1 cellular context compared by ENCODE assay signal in the genomic region with DNA sequence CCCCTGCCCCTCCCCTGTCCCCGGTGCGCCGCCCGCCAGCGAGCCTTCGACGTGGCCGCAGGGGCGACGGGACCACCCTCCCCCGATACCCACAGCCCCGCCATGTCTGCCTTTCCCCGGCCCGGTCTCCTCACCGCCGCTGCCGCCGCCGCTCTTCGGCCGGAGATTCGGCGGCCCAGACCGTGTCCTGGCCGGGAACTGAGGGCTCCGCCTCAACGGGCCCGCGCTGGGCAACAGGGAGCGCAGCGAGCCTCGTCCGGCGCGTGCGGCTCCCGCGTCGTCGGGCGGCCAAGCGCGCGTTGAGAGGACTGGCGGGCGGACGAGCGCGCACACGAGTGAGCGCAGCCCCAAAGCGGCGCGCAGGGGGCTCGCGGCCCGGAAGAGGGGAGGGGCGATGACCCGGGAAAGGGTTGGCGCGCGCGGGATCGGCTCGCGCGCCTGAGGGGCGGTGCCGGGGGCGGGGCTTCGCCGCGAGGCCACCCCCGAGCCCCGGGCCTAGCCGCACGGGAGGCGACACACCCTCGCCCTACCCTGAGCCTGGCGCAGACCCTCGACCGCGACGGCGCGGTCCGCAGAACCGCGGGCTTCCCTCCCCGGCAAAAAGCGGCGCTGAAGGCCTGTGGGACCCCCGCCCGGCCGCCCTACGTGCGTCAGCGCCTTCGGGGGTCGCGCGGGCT.
TF ChIP-seq lines count a peak whose summit lies in the region.

A gene with protein sequence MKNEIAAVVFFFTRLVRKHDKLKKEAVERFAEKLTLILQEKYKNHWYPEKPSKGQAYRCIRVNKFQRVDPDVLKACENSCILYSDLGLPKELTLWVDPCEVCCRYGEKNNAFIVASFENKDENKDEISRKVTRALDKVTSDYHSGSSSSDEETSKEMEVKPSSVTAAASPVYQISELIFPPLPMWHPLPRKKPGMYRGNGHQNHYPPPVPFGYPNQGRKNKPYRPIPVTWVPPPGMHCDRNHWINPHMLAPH (minus strand): TSS at position 337 of the 677 bp plus-strand sequence. CDS start 3,757 bp downstream, outside the sequence.

TF ChIP-seq in K562, 482 proteins besides CTCF, POLR2A, EP300 and RAD21 (continued from another document and continues in another):
- TF ChIP-seq, protein P1, sequence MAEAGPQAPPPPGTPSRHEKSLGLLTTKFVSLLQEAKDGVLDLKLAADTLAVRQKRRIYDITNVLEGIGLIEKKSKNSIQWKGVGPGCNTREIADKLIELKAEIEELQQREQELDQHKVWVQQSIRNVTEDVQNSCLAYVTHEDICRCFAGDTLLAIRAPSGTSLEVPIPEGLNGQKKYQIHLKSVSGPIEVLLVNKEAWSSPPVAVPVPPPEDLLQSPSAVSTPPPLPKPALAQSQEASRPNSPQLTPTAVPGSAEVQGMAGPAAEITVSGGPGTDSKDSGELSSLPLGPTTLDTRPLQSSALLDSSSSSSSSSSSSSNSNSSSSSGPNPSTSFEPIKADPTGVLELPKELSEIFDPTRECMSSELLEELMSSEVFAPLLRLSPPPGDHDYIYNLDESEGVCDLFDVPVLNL (CRISPR knock-in tag; IDR thresholded peaks at IDR 0.05; ENCODE audit: low read depth) = peak; percentile 12; the same call in 1 of the 2 replicates
- no peak for TF ChIP-seq SMARCB1 (IDR thresholded peaks at IDR 0.05; ENCODE audit: insufficient read length, low read depth)
- TF ChIP-seq SETDB1 (IDR thresholded peaks at IDR 0.05; ENCODE audit: low read length) = no peak
- TF ChIP-seq, protein P2, sequence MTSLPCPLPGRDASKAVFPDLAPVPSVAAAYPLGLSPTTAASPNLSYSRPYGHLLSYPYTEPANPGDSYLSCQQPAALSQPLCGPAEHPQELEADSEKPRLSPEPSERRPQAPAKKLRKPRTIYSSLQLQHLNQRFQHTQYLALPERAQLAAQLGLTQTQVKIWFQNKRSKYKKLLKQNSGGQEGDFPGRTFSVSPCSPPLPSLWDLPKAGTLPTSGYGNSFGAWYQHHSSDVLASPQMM (CRISPR knock-in tag; IDR thresholded peaks at IDR 0.05) = no peak
- TF ChIP-seq CBX1 (IDR thresholded peaks at IDR 0.05; ENCODE audit: low read depth) = peak; percentile 88
- TF ChIP-seq, protein P3, sequence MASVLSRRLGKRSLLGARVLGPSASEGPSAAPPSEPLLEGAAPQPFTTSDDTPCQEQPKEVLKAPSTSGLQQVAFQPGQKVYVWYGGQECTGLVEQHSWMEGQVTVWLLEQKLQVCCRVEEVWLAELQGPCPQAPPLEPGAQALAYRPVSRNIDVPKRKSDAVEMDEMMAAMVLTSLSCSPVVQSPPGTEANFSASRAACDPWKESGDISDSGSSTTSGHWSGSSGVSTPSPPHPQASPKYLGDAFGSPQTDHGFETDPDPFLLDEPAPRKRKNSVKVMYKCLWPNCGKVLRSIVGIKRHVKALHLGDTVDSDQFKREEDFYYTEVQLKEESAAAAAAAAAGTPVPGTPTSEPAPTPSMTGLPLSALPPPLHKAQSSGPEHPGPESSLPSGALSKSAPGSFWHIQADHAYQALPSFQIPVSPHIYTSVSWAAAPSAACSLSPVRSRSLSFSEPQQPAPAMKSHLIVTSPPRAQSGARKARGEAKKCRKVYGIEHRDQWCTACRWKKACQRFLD (CRISPR knock-in tag; IDR thresholded peaks at IDR 0.05) = no peak
- TF ChIP-seq, protein P4, sequence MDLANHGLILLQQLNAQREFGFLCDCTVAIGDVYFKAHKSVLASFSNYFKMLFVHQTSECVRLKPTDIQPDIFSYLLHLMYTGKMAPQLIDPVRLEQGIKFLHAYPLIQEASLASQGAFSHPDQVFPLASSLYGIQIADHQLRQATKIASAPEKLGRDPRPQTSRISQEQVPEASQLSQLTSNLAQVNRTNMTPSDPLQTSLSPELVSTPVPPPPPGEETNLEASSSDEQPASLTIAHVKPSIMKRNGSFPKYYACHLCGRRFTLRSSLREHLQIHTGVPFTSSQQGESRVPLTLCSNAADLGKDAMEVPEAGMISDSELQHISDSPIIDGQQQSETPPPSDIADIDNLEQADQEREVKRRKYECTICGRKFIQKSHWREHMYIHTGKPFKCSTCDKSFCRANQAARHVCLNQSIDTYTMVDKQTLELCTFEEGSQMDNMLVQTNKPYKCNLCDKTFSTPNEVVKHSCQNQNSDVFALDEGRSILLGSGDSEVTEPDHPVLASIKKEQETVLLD (IDR thresholded peaks at IDR 0.05) = no peak
- TF ChIP-seq NELFE (IDR thresholded peaks at IDR 0.05; ENCODE audit: insufficient read depth, insufficient read length) = no peak
- no peak for TF ChIP-seq HDAC3 (IDR thresholded peaks at IDR 0.05; ENCODE audit: borderline replicate concordance, partially characterized antibody)
- TF ChIP-seq ZNF3 (CRISPR knock-in tag; IDR thresholded peaks at IDR 0.05) = no peak
- no peak for TF ChIP-seq ZNF23 (CRISPR knock-in tag; IDR thresholded peaks at IDR 0.05)
- TF ChIP-seq, protein P5, sequence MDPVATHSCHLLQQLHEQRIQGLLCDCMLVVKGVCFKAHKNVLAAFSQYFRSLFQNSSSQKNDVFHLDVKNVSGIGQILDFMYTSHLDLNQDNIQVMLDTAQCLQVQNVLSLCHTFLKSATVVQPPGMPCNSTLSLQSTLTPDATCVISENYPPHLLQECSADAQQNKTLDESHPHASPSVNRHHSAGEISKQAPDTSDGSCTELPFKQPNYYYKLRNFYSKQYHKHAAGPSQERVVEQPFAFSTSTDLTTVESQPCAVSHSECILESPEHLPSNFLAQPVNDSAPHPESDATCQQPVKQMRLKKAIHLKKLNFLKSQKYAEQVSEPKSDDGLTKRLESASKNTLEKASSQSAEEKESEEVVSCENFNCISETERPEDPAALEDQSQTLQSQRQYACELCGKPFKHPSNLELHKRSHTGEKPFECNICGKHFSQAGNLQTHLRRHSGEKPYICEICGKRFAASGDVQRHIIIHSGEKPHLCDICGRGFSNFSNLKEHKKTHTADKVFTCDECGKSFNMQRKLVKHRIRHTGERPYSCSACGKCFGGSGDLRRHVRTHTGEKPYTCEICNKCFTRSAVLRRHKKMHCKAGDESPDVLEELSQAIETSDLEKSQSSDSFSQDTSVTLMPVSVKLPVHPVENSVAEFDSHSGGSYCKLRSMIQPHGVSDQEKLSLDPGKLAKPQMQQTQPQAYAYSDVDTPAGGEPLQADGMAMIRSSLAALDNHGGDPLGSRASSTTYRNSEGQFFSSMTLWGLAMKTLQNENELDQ (CRISPR knock-in tag; IDR thresholded peaks at IDR 0.05; ENCODE audit: borderline replicate concordance) = no peak
- peak; percentile 72 for TF ChIP-seq MYC (IDR thresholded peaks at IDR 0.05; ENCODE audit: low read depth, low read length)
- no peak for TF ChIP-seq MYC (CRISPR knock-in tag; IDR thresholded peaks at IDR 0.05; ENCODE audit: borderline replicate concordance, low read depth)
- no peak for TF ChIP-seq CBFB (CRISPR knock-in tag; IDR thresholded peaks at IDR 0.05)
- no peak for TF ChIP-seq ZNF830 (CRISPR knock-in tag; IDR thresholded peaks at IDR 0.05)
- TF ChIP-seq L3MBTL2 (IDR thresholded peaks at IDR 0.05) = peak; percentile 91
- peak; percentile 54 for TF ChIP-seq POLR2B (IDR thresholded peaks at IDR 0.05; ENCODE audit: low read depth, partially characterized antibody)
- TF ChIP-seq, protein P6, sequence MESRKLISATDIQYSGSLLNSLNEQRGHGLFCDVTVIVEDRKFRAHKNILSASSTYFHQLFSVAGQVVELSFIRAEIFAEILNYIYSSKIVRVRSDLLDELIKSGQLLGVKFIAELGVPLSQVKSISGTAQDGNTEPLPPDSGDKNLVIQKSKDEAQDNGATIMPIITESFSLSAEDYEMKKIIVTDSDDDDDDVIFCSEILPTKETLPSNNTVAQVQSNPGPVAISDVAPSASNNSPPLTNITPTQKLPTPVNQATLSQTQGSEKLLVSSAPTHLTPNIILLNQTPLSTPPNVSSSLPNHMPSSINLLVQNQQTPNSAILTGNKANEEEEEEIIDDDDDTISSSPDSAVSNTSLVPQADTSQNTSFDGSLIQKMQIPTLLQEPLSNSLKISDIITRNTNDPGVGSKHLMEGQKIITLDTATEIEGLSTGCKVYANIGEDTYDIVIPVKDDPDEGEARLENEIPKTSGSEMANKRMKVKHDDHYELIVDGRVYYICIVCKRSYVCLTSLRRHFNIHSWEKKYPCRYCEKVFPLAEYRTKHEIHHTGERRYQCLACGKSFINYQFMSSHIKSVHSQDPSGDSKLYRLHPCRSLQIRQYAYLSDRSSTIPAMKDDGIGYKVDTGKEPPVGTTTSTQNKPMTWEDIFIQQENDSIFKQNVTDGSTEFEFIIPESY (CRISPR knock-in tag; IDR thresholded peaks at IDR 0.05) = no peak
- peak; percentile 80 for TF ChIP-seq SAFB (IDR thresholded peaks at IDR 0.05; ENCODE audit: borderline replicate concordance, low read depth, low read length)
- TF ChIP-seq PTTG1 (tag; IDR thresholded peaks at IDR 0.05; ENCODE audit: low read depth) = no peak
- TF ChIP-seq, protein P7, sequence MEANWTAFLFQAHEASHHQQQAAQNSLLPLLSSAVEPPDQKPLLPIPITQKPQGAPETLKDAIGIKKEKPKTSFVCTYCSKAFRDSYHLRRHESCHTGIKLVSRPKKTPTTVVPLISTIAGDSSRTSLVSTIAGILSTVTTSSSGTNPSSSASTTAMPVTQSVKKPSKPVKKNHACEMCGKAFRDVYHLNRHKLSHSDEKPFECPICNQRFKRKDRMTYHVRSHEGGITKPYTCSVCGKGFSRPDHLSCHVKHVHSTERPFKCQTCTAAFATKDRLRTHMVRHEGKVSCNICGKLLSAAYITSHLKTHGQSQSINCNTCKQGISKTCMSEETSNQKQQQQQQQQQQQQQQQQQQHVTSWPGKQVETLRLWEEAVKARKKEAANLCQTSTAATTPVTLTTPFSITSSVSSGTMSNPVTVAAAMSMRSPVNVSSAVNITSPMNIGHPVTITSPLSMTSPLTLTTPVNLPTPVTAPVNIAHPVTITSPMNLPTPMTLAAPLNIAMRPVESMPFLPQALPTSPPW (CRISPR knock-in tag; IDR thresholded peaks at IDR 0.05) = peak; percentile 83
- no peak for TF ChIP-seq GABPB2 (CRISPR knock-in tag; conservative IDR thresholded peaks at IDR 0.05)
- no peak for TF ChIP-seq TCF3 (CRISPR knock-in tag; IDR thresholded peaks at IDR 0.05)
- peak; percentile 64; the same call in 1 of the 2 replicates for TF ChIP-seq GATAD2B (IDR thresholded peaks at IDR 0.05; ENCODE audit: borderline replicate concordance)
- TF ChIP-seq, protein P8, sequence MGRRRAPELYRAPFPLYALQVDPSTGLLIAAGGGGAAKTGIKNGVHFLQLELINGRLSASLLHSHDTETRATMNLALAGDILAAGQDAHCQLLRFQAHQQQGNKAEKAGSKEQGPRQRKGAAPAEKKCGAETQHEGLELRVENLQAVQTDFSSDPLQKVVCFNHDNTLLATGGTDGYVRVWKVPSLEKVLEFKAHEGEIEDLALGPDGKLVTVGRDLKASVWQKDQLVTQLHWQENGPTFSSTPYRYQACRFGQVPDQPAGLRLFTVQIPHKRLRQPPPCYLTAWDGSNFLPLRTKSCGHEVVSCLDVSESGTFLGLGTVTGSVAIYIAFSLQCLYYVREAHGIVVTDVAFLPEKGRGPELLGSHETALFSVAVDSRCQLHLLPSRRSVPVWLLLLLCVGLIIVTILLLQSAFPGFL (CRISPR knock-in tag; IDR thresholded peaks at IDR 0.05) = no peak
- TF ChIP-seq, protein P9, sequence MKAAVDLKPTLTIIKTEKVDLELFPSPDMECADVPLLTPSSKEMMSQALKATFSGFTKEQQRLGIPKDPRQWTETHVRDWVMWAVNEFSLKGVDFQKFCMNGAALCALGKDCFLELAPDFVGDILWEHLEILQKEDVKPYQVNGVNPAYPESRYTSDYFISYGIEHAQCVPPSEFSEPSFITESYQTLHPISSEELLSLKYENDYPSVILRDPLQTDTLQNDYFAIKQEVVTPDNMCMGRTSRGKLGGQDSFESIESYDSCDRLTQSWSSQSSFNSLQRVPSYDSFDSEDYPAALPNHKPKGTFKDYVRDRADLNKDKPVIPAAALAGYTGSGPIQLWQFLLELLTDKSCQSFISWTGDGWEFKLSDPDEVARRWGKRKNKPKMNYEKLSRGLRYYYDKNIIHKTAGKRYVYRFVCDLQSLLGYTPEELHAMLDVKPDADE (conservative IDR thresholded peaks at IDR 0.05; ENCODE audit: control insufficient read depth, low read depth, low read length) = no peak
- TF ChIP-seq ARID1B (IDR thresholded peaks at IDR 0.05) = no peak
- no peak for TF ChIP-seq TAF9B (IDR thresholded peaks at IDR 0.05; ENCODE audit: partially characterized antibody)
- no peak for TF ChIP-seq NBN (IDR thresholded peaks at IDR 0.05; ENCODE audit: low read depth)
- no peak for TF ChIP-seq ZFP1 (CRISPR knock-in tag; IDR thresholded peaks at IDR 0.05)
- TF ChIP-seq MAFF (IDR thresholded peaks at IDR 0.05; ENCODE audit: low read length) = no peak
- TF ChIP-seq CBFA2T3 (IDR thresholded peaks at IDR 0.05) = no peak
- peak; percentile 82 for TF ChIP-seq SUPT5H (IDR thresholded peaks at IDR 0.05)
- TF ChIP-seq, protein P10, sequence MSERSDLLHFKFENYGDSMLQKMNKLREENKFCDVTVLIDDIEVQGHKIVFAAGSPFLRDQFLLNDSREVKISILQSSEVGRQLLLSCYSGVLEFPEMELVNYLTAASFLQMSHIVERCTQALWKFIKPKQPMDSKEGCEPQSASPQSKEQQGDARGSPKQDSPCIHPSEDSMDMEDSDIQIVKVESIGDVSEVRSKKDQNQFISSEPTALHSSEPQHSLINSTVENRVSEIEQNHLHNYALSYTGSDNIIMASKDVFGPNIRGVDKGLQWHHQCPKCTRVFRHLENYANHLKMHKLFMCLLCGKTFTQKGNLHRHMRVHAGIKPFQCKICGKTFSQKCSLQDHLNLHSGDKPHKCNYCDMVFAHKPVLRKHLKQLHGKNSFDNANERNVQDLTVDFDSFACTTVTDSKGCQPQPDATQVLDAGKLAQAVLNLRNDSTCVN (CRISPR knock-in tag; IDR thresholded peaks at IDR 0.05) = no peak
- TF ChIP-seq PURB (CRISPR knock-in tag; IDR thresholded peaks at IDR 0.05; ENCODE audit: low read depth) = no peak
- TF ChIP-seq TEAD1 (CRISPR knock-in tag; IDR thresholded peaks at IDR 0.05) = 0 out of 4 replicates have a peak, but pooled peaks of 1 of the 2 experiments have one; percentile 53
- TF ChIP-seq PRMT5 (CRISPR knock-in tag; IDR thresholded peaks at IDR 0.05) = no peak
- TF ChIP-seq, protein P11, sequence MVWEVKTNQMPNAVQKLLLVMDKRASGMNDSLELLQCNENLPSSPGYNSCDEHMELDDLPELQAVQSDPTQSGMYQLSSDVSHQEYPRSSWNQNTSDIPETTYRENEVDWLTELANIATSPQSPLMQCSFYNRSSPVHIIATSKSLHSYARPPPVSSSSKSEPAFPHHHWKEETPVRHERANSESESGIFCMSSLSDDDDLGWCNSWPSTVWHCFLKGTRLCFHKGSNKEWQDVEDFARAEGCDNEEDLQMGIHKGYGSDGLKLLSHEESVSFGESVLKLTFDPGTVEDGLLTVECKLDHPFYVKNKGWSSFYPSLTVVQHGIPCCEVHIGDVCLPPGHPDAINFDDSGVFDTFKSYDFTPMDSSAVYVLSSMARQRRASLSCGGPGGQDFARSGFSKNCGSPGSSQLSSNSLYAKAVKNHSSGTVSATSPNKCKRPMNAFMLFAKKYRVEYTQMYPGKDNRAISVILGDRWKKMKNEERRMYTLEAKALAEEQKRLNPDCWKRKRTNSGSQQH (CRISPR knock-in tag; IDR thresholded peaks at IDR 0.05) = no peak
- TF ChIP-seq TAF7 (tag; IDR thresholded peaks at IDR 0.05) = no peak
- no peak for TF ChIP-seq CBX8 (IDR thresholded peaks at IDR 0.05; ENCODE audit: borderline replicate concordance, extremely low read depth, low read depth, low read length, poor library complexity, severe bottlenecking)
- TF ChIP-seq PRPF4 (IDR thresholded peaks at IDR 0.05; ENCODE audit: insufficient read depth, low read depth, low read length, poor library complexity, severe bottlenecking) = peak; percentile 66
